In genomic region chr2:69288429-69288828, GRCh38 we compare ENCODE assay signal across 22 cellular contexts.
"Had no signal": no experiment of that assay in that cellular context is flagged by ENCODE, and none has a peak within 500 bp of the region (broad histone marks: within the 10 kb centered on the region; RNA-seq: fewer than 3 reads in every experiment).

No MANE protein-coding gene starts in this region.

- H3K4me3 ChIP-seq: coronary artery, dorsolateral prefrontal cortex, esophagus muscularis mucosa, gastroesophageal sphincter, heart left ventricle, hepatocyte, left lung, lower lobe of right lung, mucosa of descending colon had no signal

- H3K9me3 ChIP-seq: esophagus muscularis mucosa, gastroesophageal sphincter, heart left ventricle, left lung, lower lobe of right lung, mucosa of descending colon had no signal

- H3K27ac ChIP-seq: coronary artery, dorsolateral prefrontal cortex, esophagus muscularis mucosa, foreskin keratinocyte, gastroesophageal sphincter, heart left ventricle, hepatocyte, left lung, lower lobe of right lung had no signal

- H3K79me2 ChIP-seq: hepatocyte had no signal

- H3K4me2 ChIP-seq: hepatocyte had no signal

- H3K36me3 ChIP-seq: esophagus muscularis mucosa, gastroesophageal sphincter, heart left ventricle, left lung, lower lobe of right lung had no signal

- H3K27me3 ChIP-seq: dorsolateral prefrontal cortex, esophagus muscularis mucosa, foreskin keratinocyte, gastroesophageal sphincter, heart left ventricle, hepatocyte, left lung had no signal

- H3K4me1 ChIP-seq: foreskin keratinocyte, left lung, lower lobe of right lung had no signal

- H2AFZ ChIP-seq: hepatocyte had no signal

- DNase-seq: dermis blood vessel endothelial cell; dorsolateral prefrontal cortex; effector CD4-positive, alpha-beta T cell; effector memory CD4-positive, alpha-beta T cell; foreskin keratinocyte; heart left ventricle; hypothalamus; immature natural killer cell; left cardiac atrium; left lung; left ventricle myocardium superior; lower lobe of right lung; mesenchymal stem cell; mucosa of descending colon had no signal

- ATAC-seq: foreskin keratinocyte, gastroesophageal sphincter, heart left ventricle, left cardiac atrium, left lung, left ventricle myocardium superior, lower lobe of right lung, mucosa of descending colon had no signal

- FAIRE-seq: colon, endothelial cell of umbilical vein, frontal cortex, keratinocyte had no signal
